In the genomic region with DNA sequence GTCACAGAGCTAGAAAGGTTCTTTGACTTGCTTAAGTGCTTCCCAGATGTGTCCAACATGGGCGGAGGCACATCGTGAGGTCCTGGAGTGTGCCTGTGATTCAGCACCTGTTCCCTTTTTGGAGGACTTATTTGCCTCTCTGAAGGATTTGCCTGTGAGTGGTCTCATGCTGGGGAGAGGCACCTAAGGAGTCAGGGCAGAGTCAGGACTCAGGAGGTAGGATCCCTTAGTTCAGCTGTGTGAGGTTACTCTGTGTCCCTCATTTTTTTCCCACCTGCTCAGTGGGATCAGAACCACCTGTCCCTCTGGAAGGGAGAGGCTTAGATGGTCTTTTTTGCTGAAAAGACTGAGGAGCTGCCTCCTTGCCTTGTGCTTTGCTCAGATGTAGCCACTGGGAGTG, we compare ENCODE assay signal across 1 cellular context.
TF ChIP-seq lines count a peak whose summit lies in the region.

No MANE protein-coding gene starts in this region.

TF ChIP-seq in K562, 482 proteins besides CTCF, POLR2A, EP300 and RAD21:
- no peak for TF ChIP-seq JUN (IDR thresholded peaks at IDR 0.05; ENCODE audit: borderline replicate concordance, low read depth, low read length)
- TF ChIP-seq JUN (CRISPR knock-in tag; IDR thresholded peaks at IDR 0.05; ENCODE audit: borderline replicate concordance): no peak
- TF ChIP-seq SMARCA5 (IDR thresholded peaks at IDR 0.05): no peak
- TF ChIP-seq ZNF311 (CRISPR knock-in tag; IDR thresholded peaks at IDR 0.05): no peak
- TF ChIP-seq STAT5A (IDR thresholded peaks at IDR 0.05; ENCODE audit: borderline replicate concordance, low read length): no peak
- TF ChIP-seq ILK (tag; IDR thresholded peaks at IDR 0.05; ENCODE audit: borderline replicate concordance, low read depth): no peak
- TF ChIP-seq ZFP36 (IDR thresholded peaks at IDR 0.05; ENCODE audit: low read depth, low read length, partially characterized antibody): no peak
- TF ChIP-seq, protein P1, sequence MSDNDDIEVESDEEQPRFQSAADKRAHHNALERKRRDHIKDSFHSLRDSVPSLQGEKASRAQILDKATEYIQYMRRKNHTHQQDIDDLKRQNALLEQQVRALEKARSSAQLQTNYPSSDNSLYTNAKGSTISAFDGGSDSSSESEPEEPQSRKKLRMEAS (CRISPR knock-in tag; IDR thresholded peaks at IDR 0.05): no peak
- no peak for TF ChIP-seq SIRT6 (IDR thresholded peaks at IDR 0.05; ENCODE audit: low read depth, low read length)
- TF ChIP-seq, protein P2, sequence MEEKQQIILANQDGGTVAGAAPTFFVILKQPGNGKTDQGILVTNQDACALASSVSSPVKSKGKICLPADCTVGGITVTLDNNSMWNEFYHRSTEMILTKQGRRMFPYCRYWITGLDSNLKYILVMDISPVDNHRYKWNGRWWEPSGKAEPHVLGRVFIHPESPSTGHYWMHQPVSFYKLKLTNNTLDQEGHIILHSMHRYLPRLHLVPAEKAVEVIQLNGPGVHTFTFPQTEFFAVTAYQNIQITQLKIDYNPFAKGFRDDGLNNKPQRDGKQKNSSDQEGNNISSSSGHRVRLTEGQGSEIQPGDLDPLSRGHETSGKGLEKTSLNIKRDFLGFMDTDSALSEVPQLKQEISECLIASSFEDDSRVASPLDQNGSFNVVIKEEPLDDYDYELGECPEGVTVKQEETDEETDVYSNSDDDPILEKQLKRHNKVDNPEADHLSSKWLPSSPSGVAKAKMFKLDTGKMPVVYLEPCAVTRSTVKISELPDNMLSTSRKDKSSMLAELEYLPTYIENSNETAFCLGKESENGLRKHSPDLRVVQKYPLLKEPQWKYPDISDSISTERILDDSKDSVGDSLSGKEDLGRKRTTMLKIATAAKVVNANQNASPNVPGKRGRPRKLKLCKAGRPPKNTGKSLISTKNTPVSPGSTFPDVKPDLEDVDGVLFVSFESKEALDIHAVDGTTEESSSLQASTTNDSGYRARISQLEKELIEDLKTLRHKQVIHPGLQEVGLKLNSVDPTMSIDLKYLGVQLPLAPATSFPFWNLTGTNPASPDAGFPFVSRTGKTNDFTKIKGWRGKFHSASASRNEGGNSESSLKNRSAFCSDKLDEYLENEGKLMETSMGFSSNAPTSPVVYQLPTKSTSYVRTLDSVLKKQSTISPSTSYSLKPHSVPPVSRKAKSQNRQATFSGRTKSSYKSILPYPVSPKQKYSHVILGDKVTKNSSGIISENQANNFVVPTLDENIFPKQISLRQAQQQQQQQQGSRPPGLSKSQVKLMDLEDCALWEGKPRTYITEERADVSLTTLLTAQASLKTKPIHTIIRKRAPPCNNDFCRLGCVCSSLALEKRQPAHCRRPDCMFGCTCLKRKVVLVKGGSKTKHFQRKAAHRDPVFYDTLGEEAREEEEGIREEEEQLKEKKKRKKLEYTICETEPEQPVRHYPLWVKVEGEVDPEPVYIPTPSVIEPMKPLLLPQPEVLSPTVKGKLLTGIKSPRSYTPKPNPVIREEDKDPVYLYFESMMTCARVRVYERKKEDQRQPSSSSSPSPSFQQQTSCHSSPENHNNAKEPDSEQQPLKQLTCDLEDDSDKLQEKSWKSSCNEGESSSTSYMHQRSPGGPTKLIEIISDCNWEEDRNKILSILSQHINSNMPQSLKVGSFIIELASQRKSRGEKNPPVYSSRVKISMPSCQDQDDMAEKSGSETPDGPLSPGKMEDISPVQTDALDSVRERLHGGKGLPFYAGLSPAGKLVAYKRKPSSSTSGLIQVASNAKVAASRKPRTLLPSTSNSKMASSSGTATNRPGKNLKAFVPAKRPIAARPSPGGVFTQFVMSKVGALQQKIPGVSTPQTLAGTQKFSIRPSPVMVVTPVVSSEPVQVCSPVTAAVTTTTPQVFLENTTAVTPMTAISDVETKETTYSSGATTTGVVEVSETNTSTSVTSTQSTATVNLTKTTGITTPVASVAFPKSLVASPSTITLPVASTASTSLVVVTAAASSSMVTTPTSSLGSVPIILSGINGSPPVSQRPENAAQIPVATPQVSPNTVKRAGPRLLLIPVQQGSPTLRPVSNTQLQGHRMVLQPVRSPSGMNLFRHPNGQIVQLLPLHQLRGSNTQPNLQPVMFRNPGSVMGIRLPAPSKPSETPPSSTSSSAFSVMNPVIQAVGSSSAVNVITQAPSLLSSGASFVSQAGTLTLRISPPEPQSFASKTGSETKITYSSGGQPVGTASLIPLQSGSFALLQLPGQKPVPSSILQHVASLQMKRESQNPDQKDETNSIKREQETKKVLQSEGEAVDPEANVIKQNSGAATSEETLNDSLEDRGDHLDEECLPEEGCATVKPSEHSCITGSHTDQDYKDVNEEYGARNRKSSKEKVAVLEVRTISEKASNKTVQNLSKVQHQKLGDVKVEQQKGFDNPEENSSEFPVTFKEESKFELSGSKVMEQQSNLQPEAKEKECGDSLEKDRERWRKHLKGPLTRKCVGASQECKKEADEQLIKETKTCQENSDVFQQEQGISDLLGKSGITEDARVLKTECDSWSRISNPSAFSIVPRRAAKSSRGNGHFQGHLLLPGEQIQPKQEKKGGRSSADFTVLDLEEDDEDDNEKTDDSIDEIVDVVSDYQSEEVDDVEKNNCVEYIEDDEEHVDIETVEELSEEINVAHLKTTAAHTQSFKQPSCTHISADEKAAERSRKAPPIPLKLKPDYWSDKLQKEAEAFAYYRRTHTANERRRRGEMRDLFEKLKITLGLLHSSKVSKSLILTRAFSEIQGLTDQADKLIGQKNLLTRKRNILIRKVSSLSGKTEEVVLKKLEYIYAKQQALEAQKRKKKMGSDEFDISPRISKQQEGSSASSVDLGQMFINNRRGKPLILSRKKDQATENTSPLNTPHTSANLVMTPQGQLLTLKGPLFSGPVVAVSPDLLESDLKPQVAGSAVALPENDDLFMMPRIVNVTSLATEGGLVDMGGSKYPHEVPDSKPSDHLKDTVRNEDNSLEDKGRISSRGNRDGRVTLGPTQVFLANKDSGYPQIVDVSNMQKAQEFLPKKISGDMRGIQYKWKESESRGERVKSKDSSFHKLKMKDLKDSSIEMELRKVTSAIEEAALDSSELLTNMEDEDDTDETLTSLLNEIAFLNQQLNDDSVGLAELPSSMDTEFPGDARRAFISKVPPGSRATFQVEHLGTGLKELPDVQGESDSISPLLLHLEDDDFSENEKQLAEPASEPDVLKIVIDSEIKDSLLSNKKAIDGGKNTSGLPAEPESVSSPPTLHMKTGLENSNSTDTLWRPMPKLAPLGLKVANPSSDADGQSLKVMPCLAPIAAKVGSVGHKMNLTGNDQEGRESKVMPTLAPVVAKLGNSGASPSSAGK (IDR thresholded peaks at IDR 0.05): no peak
